In the genomic region with DNA sequence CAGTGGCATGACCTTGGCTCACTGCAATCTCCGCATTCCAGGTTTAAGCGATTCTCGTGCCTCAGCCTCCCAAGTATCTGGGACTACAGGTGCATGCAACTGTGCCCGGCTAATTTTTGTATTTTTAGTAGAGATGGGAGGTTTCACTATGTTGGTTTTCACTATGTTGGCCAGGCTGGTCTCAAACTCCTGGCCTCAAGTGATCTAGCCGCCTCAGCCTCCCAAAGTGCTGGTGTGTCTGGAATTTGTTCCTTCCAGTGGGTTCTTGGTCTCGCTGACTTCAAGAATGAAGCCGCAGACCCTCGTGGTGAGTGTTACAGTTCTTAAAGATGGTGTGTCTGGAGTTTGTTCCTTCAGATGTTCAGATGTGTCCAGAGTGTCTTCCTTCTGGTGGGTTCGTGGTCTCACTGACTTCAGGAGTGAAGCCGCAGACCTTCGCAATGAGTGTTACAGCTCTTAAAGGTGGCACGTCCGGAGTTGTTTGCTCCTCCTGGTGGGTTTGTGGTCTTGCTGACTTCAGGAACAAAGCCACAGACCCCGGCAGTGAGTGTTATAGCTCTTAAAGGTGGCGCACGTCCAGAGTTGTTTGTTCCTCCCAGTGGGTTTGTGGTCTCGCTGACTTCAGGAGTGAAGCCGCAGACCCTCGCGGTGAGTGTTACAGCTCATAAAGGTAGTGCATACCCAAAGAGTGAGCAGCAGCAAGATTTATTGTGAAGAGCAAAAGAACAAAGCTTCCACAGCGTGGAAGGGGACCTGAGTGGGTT, we compare ENCODE assay signal across 8 cellular contexts. TPM values are rescaled to one million over a fixed set of nuclear protein-coding genes. Genes with fewer than 3 reads are reported as not detected.
DNase-seq lines count a peak whose midpoint lies in the region; ATAC-seq and TF ChIP-seq lines count a peak whose summit lies in the region.
"Not testable (repeated sequence)": the region's sequence is repeated elsewhere in the genome, so short reads cannot be mapped to it uniquely, and the experiment has no call there.

No MANE protein-coding gene starts in this region.

- not testable (repeated sequence) for TF ChIP-seq EP300 in transverse colon (IDR thresholded peaks at IDR 0.05; ENCODE audit: low read depth)

- TF ChIP-seq POLR2A in transverse colon (IDR thresholded peaks at IDR 0.05): not testable (repeated sequence)

- H3K4me3 Mint-ChIP-seq in activated CD4-positive, alpha-beta T cell treated with anti-CD3 and anti-CD28 coated beads, Interleukin-2, amount 10 ng/mL, durations not matched to agents 7 days and 5 days: not testable (repeated sequence)
- peak overlapping the region; percentile 16 for H3K4me3 Mint-ChIP-seq in activated T-helper 17 cell treated with anti-CD3 and anti-CD28 coated beads, Interleukin-2, amount 50 U/mL, for 72 hours

- intact Hi-C loops in transverse colon (cut with DNase I; ENCODE audit: low total_unique reads): not testable (repeated sequence)

- peak; percentile 66 for ATAC-seq in activated T-helper 17 cell treated with anti-CD3 and anti-CD28 coated beads, Interleukin-2, amount 50 U/mL, for 72 hours (replicated peaks)

- DNase-seq in T follicular helper cell (ENCODE audit: low read depth): peak; percentile 1
- DNase-seq in activated CD4-positive, alpha-beta T cell treated with anti-CD3 and anti-CD28 coated beads, Interleukin-2, amount 10 ng/mL, durations not matched to agents 7 days and 5 days: peak; percentile 61
- DNase-seq in activated CD8-positive, alpha-beta memory T cell treated with anti-CD3 and anti-CD28 coated beads, Interleukin-2, amount 50 U/mL, for 4 hours: peak; percentile 53
- peak; percentile 52 for DNase-seq in central memory CD4-positive, alpha-beta T cell
- peak; percentile 41 for DNase-seq in stimulated activated CD4-positive, alpha-beta T cell treated with anti-CD3 and anti-CD28 coated beads, Interleukin-15, amount 100 ng/mL, for 24 hours
- peak; percentile 30 to 50 for DNase-seq in stimulated activated CD8-positive, alpha-beta memory T cell treated with anti-CD3 and anti-CD28 coated beads, Interleukin-2, amount 100 ng/mL, for 48 hours (ENCODE audit: low read depth in 2 of 2)
- peak; percentile 13 for DNase-seq in transverse colon

- CTCF ChIA-PET in activated CD4-positive, alpha-beta T cell treated with anti-CD3 and anti-CD28 coated beads, Interleukin-2, amount 10 ng/mL, durations not matched to agents 7 days and 5 days (lab: Charles Lee): not testable (repeated sequence)

- H3K9me3 Mint-ChIP-seq in activated CD4-positive, alpha-beta T cell treated with anti-CD3 and anti-CD28 coated beads, Interleukin-2, amount 10 ng/mL, durations not matched to agents 7 days and 5 days; activated T-helper 17 cell treated with anti-CD3 and anti-CD28 coated beads, Interleukin-2, amount 50 U/mL, for 72 hours: not testable (repeated sequence)

- H3K36me3 ChIP-seq in transverse colon: not testable (repeated sequence)

- H3K36me3 Mint-ChIP-seq in activated CD4-positive, alpha-beta T cell treated with anti-CD3 and anti-CD28 coated beads, Interleukin-2, amount 10 ng/mL, durations not matched to agents 7 days and 5 days (ENCODE audit: low read depth); activated T-helper 17 cell treated with anti-CD3 and anti-CD28 coated beads, Interleukin-2, amount 50 U/mL, for 72 hours (ENCODE audit: low read depth): not testable (repeated sequence)

- not testable (repeated sequence) for H3K27ac ChIP-seq in transverse colon

- H3K9me3 ChIP-seq in transverse colon: not testable (repeated sequence)

- in situ Hi-C loops in transverse colon (cut with MboI; ENCODE audit: low pct_ligation_motif_present in 1 of 4, low pct_unique_long_range_greater_than_20kb in 1 of 4, low sequenced_read_pairs in 3 of 4): not testable (repeated sequence)

- not testable (repeated sequence) for H3K27me3 ChIP-seq in transverse colon

- peak overlapping the region; percentile 46 for H3K27ac Mint-ChIP-seq in activated CD4-positive, alpha-beta T cell treated with anti-CD3 and anti-CD28 coated beads, Interleukin-2, amount 10 ng/mL, durations not matched to agents 7 days and 5 days
- H3K27ac Mint-ChIP-seq in activated T-helper 17 cell treated with anti-CD3 and anti-CD28 coated beads, Interleukin-2, amount 50 U/mL, for 72 hours: peak overlapping the region; percentile 28

- 81 to 85% methylated on average over 4 to 21 of the region's 21 CpGs for WGBS in transverse colon (ENCODE audit: low coverage in 1 of 2), 2 donors

- H3K4me1 ChIP-seq in transverse colon: not testable (repeated sequence)

- POLR2A ChIA-PET in activated CD4-positive, alpha-beta T cell treated with anti-CD3 and anti-CD28 coated beads, Interleukin-2, amount 10 ng/mL, durations not matched to agents 7 days and 5 days (lab: Charles Lee): not testable (repeated sequence)

- H3K4me3 ChIP-seq in transverse colon: not testable (repeated sequence)

- TF ChIP-seq CTCF in transverse colon (IDR thresholded peaks at IDR 0.05): not testable (repeated sequence)

- peaks cover 19% of the 10 kb centered on the region for H3K4me1 Mint-ChIP-seq in activated CD4-positive, alpha-beta T cell treated with anti-CD3 and anti-CD28 coated beads, Interleukin-2, amount 10 ng/mL, durations not matched to agents 7 days and 5 days
- H3K4me1 Mint-ChIP-seq in activated T-helper 17 cell treated with anti-CD3 and anti-CD28 coated beads, Interleukin-2, amount 50 U/mL, for 72 hours: not testable (repeated sequence)

- peaks cover 50% of the 10 kb centered on the region for H3K27me3 Mint-ChIP-seq in activated CD4-positive, alpha-beta T cell treated with anti-CD3 and anti-CD28 coated beads, Interleukin-2, amount 10 ng/mL, durations not matched to agents 7 days and 5 days
- H3K27me3 Mint-ChIP-seq in activated T-helper 17 cell treated with anti-CD3 and anti-CD28 coated beads, Interleukin-2, amount 50 U/mL, for 72 hours: peaks cover 17% of the 10 kb centered on the region

RNA-seq across cellular contexts. Expression of a gene that starts 12.4 kb away (rescaled TPM):
- 1 to 10 TPM; 7.3 to 8.4 TPM for total RNA-seq in activated CD4-positive, alpha-beta T cell treated with anti-CD3 and anti-CD28 coated beads, Interleukin-2, amount 10 ng/mL, durations not matched to agents 7 days and 5 days
- 10 to 100 TPM; 10.1 to 10.8 TPM for total RNA-seq in activated T-helper 17 cell treated with anti-CD3 and anti-CD28 coated beads, Interleukin-2, amount 50 U/mL, for 72 hours
- 10 to 100 TPM in 2 of 4 donors, 1 to 10 TPM in 2; 2.6 to 14.7 (median 8.5) TPM for total RNA-seq in transverse colon

Comparison
In these comparisons a context has a peak if more than half of its experiments do, and no peak if none do; other contexts are left out.
1. DNase-seq: peak in every context shown above with its lines; median percentile 61 in activated CD4-positive, alpha-beta T cell treated with anti-CD3 and anti-CD28 coated beads, Interleukin-2, amount 10 ng/mL, durations not matched to agents 7 days and 5 days; 53 in activated CD8-positive, alpha-beta memory T cell treated with anti-CD3 and anti-CD28 coated beads, Interleukin-2, amount 50 U/mL, for 4 hours; 52 in central memory CD4-positive, alpha-beta T cell; 41 in stimulated activated CD4-positive, alpha-beta T cell treated with anti-CD3 and anti-CD28 coated beads, Interleukin-15, amount 100 ng/mL, for 24 hours; 40 in stimulated activated CD8-positive, alpha-beta memory T cell treated with anti-CD3 and anti-CD28 coated beads, Interleukin-2, amount 100 ng/mL, for 48 hours; 13 in transverse colon; 1 in T follicular helper cell.